Comparison of ENCODE assay signal across 17 cellular contexts in the genomic region with DNA sequence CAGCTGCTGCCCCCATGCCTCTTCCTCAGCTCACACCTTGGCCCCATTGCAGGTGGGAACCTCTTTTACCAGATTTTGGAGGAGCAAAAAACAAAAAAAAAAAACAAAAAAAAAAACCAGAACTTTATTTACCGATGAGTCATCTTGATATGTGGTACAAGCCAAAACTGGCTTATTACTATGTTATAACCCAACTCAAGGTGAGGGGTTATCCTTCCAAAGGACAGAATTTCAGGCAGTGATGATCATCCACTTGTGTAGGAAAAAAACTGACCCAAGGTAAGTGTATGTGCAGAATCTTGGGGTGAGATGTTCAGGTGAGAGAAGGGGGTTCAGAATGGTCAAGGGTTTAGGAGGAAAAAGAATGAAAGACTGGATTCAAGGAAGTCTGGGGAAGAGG.
A peak's percentile ranks its signal among the peaks of the same experiment; 100 is the strongest.
DNase-seq lines count a peak whose midpoint lies in the region; ATAC-seq, FAIRE-seq and TF ChIP-seq lines count a peak whose summit lies in the region.
"Had no signal": no experiment of that assay in that cellular context is flagged by ENCODE, and none has a peak within 500 bp of the region (broad histone marks: within the 10 kb centered on the region; RNA-seq: fewer than 3 reads in every experiment).

No MANE protein-coding gene starts in this region.

- dilution Hi-C loops in IMR-90 (cut with HindIII; ENCODE audit: low sequenced_read_pairs, unreplicated experiment) (no loop called here), keratinocyte (cut with MboI; ENCODE audit: extremely low pct_ligation_motif_present, low sequenced_read_pairs) (no loop called here)

- H3K9me1 ChIP-seq in IMR-90 (ENCODE audit: insufficient read depth, low read length) (peaks cover 13% of the 10 kb centered on the region; the same call in 1 of the 2 replicates), keratinocyte (ENCODE audit: control insufficient read depth, extremely low read depth, insufficient read depth, low read length) (no peaks in the 10 kb centered on the region)

- H3F3A ChIP-seq in MM.1S (ENCODE audit: insufficient read depth, low read length) = no peaks in the 10 kb centered on the region

- H2BK15ac ChIP-seq in IMR-90 (ENCODE audit: low read depth, low read length) = peak overlapping the region; percentile 75

- no peaks in the 10 kb centered on the region for H3K9me2 ChIP-seq in MM.1S (replicated peaks; ENCODE audit: insufficient read depth, low read length)

- TF ChIP-seq CTCF in IMR-90 (conservative IDR thresholded peaks at IDR 0.05; ENCODE audit: low read depth, low read length) = no peak
- TF ChIP-seq CTCF in bronchial epithelial cell (IDR thresholded peaks at IDR 0.05; ENCODE audit: insufficient read depth, low read length, severe bottlenecking) = no peak
- no peak for TF ChIP-seq CTCF in keratinocyte (optimal IDR thresholded peaks at IDR 0.05 in 1 of 3, IDR thresholded peaks at IDR 0.05 in 1 of 3, conservative IDR thresholded peaks at IDR 0.05 in 1 of 3; ENCODE audit: extremely low read depth in 1 of 3, insufficient read depth in 2 of 3, low read length in 3 of 3)
- no peak for TF ChIP-seq CTCF in MM.1S (IDR thresholded peaks at IDR 0.05; ENCODE audit: low read length)
- TF ChIP-seq CTCF in heart left ventricle (IDR thresholded peaks at IDR 0.05) = no peak

- peak overlapping the region; percentile 64; the same call in 1 of the 2 replicates for H3K4ac ChIP-seq in IMR-90 (ENCODE audit: low read depth, low read length)

- peak overlapping the region in 1 of 2 experiments; percentile 31; a peak in 2 of 4 replicates for H4K8ac ChIP-seq in IMR-90 (ENCODE audit: low read depth in 2 of 2, low read length in 2 of 2)

- CTCF ChIA-PET in IMR-90 (lab: Yijun Ruan, JAX) = no interaction called here

- 0 out of 4 replicates have a peak, but pooled peaks cover 0 to 4% of the 10 kb centered on the region in 2 experiments for H3K79me1 ChIP-seq in IMR-90 (ENCODE audit: low read depth in 1 of 2, low read length in 2 of 2)

- no peak overlapping the region for H2BK5ac ChIP-seq in IMR-90 (ENCODE audit: low read depth, low read length, poor library complexity, severe bottlenecking)

- H4K20me1 ChIP-seq in IMR-90 (ENCODE audit: insufficient read depth, low read length) = no peaks in the 10 kb centered on the region
- H4K20me1 ChIP-seq in keratinocyte (ENCODE audit: control insufficient read depth, extremely low read depth, insufficient read depth, low read length) = no peaks in the 10 kb centered on the region
- H4K20me1 ChIP-seq in MM.1S (ENCODE audit: insufficient read depth, low read length) = no peaks in the 10 kb centered on the region
- H4K20me1 ChIP-seq: BLaER1 treated with 17β-estradiol and CSF1 and Interleukin-3, amounts not matched to agents 10 nM and 100 nM had no signal

- H3K4me1 ChIP-seq in IMR-90 (ENCODE audit: control insufficient read depth, insufficient read depth, low read length) (peaks cover 25% of the 10 kb centered on the region), keratinocyte (ENCODE audit: control insufficient read depth, extremely low read depth, insufficient read depth, low read length) (peaks cover 83% of the 10 kb centered on the region), MM.1S (ENCODE audit: low read length) (no peaks in the 10 kb centered on the region), heart left ventricle (peaks cover 0 to 6% (median 0%) of the 10 kb centered on the region in 12 donors)
- H3K4me1 ChIP-seq: HAP-1 had no signal

- H2AK9ac ChIP-seq in IMR-90 (replicated peaks; ENCODE audit: low read depth, low read length, poor library complexity) = no peak overlapping the region

- H2BK20ac ChIP-seq in IMR-90 (ENCODE audit: low read depth, low read length) = peak overlapping the region; percentile 67; the same call in 1 of the 2 replicates

- peak overlapping the region; percentile 68 for H2AK5ac ChIP-seq in IMR-90 (ENCODE audit: low read depth, low read length)

- intact Hi-C loops in IMR-90 (cut with micrococcal nuclease) (loop anchor here (5.0 kb wide), 1 partner anchor 139 kb away; no protein-coding TSS in a partner anchor), heart left ventricle (cut with DNase I) (no loop called here)

- no peak overlapping the region for H3K9ac ChIP-seq in IMR-90 (ENCODE audit: low read depth, low read length)
- peak overlapping the region; percentile 60 for H3K9ac ChIP-seq in keratinocyte (ENCODE audit: control insufficient read depth, extremely low read depth, insufficient read depth, low read length)
- H3K9ac ChIP-seq in MM.1S (ENCODE audit: low read length) = no peak overlapping the region
- H3K9ac ChIP-seq: BLaER1 treated with 17β-estradiol and CSF1 and Interleukin-3, amounts not matched to agents 10 nM and 100 nM had no signal

- peak overlapping the region; percentile 34; the same call in 1 of the 2 replicates for H2BK120ac ChIP-seq in IMR-90 (ENCODE audit: low read depth, low read length)

- POLR2A ChIA-PET in IMR-90 (lab: Charles Lee; ENCODE audit: unreplicated experiment) = interaction anchor here (0.6 kb wide), 1 partner anchor 1155 kb away, joined by 4 read pairs; no protein-coding TSS in a partner anchor

- no peak overlapping the region for H3K56ac ChIP-seq in IMR-90 (ENCODE audit: extremely low read depth, insufficient read depth, low read length)

- peak overlapping the region; percentile 66 for H3K14ac ChIP-seq in IMR-90 (replicated peaks; ENCODE audit: low read depth, low read length)

- peak overlapping the region; percentile 20; the same call in 1 of the 2 replicates for H3K18ac ChIP-seq in IMR-90 (ENCODE audit: low read depth, low read length)

- H3K36me3 ChIP-seq in IMR-90 (ENCODE audit: control insufficient read depth, insufficient read depth, low read length) (no peaks in the 10 kb centered on the region), bronchial epithelial cell (ENCODE audit: control insufficient read depth, insufficient read depth, low read length) (no peaks in the 10 kb centered on the region), keratinocyte (ENCODE audit: control insufficient read depth in 2 of 2, extremely low read depth in 1 of 2, insufficient read depth in 2 of 2, low read length in 2 of 2) (peaks cover 0 to 4% of the 10 kb centered on the region in 2 experiments), MM.1S (replicated peaks; ENCODE audit: insufficient read depth, low read length) (no peaks in the 10 kb centered on the region), heart left ventricle (no peaks in the 10 kb centered on the region)
- H3K36me3 ChIP-seq: BLaER1 treated with 17β-estradiol and CSF1 and Interleukin-3, amounts not matched to agents 10 nM and 100 nM; HAP-1 had no signal

- peaks cover 9% of the 10 kb centered on the region for H3K79me2 ChIP-seq in keratinocyte (ENCODE audit: control insufficient read depth, insufficient read depth, low read length)
- no peaks in the 10 kb centered on the region for H3K79me2 ChIP-seq in MM.1S (ENCODE audit: low read length)

- BruUV-seq in IMR-90 (replicated peaks; lab: Mats Ljungman, UMichigan) = no TSS peak

- TF ChIP-seq RAD21 in IMR-90 (IDR thresholded peaks at IDR 0.05; ENCODE audit: low read length) = no peak

- no peak overlapping the region for H4K5ac ChIP-seq in IMR-90 (ENCODE audit: low read depth, low read length)

- no peaks in the 10 kb centered on the region for H3K9me3 ChIP-seq in IMR-90 (ENCODE audit: control insufficient read depth, insufficient read depth, low read length)
- no peaks in the 10 kb centered on the region for H3K9me3 ChIP-seq in keratinocyte (ENCODE audit: control insufficient read depth, low read depth, low read length)
- H3K9me3 ChIP-seq in MM.1S (replicated peaks; ENCODE audit: insufficient read depth, low read length) = no peaks in the 10 kb centered on the region
- H3K9me3 ChIP-seq in heart left ventricle = no peaks in the 10 kb centered on the region
- H3K9me3 ChIP-seq: BLaER1 treated with 17β-estradiol and CSF1 and Interleukin-3, amounts not matched to agents 10 nM and 100 nM; HAP-1 had no signal

- in situ Hi-C loops in IMR-90 (cut with MboI; ENCODE audit: low sequenced_read_pairs) = no loop called here

- DNase-seq in DMS53 (lab: John Stamatoyannopoulos, UW) = peak; percentile 56
- no peak for DNase-seq in DMS53 treated with DMSO at 0.1 percent for 48 hours (lab: John Stamatoyannopoulos, UW; ENCODE audit: unreplicated experiment)
- DNase-seq in IMR-90 = peak; percentile 29
- peak; percentile 77 for DNase-seq in bronchial epithelial cell (ENCODE audit: low read depth)
- DNase-seq in keratinocyte (ENCODE audit: low read depth, low spot score) = no peak
- DNase-seq in MM.1S = no peak
- DNase-seq in heart left ventricle = no peak
- DNase-seq: CD4-positive, CD25-positive, alpha-beta regulatory T cell; DMS79 treated with DMSO at 0.1 percent for 48 hours; EL; GDM1; GOT3 had no signal

- no peak overlapping the region for H3K27ac ChIP-seq in IMR-90 (ENCODE audit: insufficient read depth, low read length)
- peak overlapping the region; percentile 87 for H3K27ac ChIP-seq in keratinocyte (ENCODE audit: control insufficient read depth, insufficient read depth, low read length)
- no peak overlapping the region for H3K27ac ChIP-seq in MM.1S (ENCODE audit: low read length)
- H3K27ac ChIP-seq in heart left ventricle = no peak overlapping the region
- H3K27ac ChIP-seq: 22Rv1; BLaER1 treated with 17β-estradiol and CSF1 and Interleukin-3, amounts not matched to agents 10 nM and 100 nM had no signal

- H3K23ac ChIP-seq in IMR-90 (ENCODE audit: low read depth, low read length) = peak overlapping the region; percentile 29; the same call in 1 of the 2 replicates

- FAIRE-seq in bronchial epithelial cell (lab: Jason Lieb, UNC) (no peak), keratinocyte (lab: Jason Lieb, UNC) (peak; percentile 79)
- FAIRE-seq: GM12892 had no signal

- peak overlapping the region; percentile 57; the same call in 1 of the 2 replicates for H4K91ac ChIP-seq in IMR-90 (ENCODE audit: insufficient read depth, low read depth, low read length)

- H2AFZ ChIP-seq in IMR-90 (replicated peaks; ENCODE audit: low read length, poor library complexity) = no peak overlapping the region
- H2AFZ ChIP-seq in keratinocyte (ENCODE audit: control insufficient read depth, low read length) = no peak overlapping the region
- H2AFZ ChIP-seq in MM.1S (ENCODE audit: low read length) = no peak overlapping the region

- H3K4me2 ChIP-seq in IMR-90 (ENCODE audit: low read depth, low read length) = no peak overlapping the region
- H3K4me2 ChIP-seq in keratinocyte (ENCODE audit: control insufficient read depth, extremely low read depth, insufficient read depth, low read depth, low read length) = peak overlapping the region; percentile 78
- H3K4me2 ChIP-seq in MM.1S (ENCODE audit: low read depth, low read length) = no peak overlapping the region
- H3K4me2 ChIP-seq: BLaER1 treated with 17β-estradiol and CSF1 and Interleukin-3, amounts not matched to agents 10 nM and 100 nM had no signal

- no CpG with 5 or more reads among the region's 1 CpG for WGBS in IMR-90 (ENCODE audit: extremely low coverage in 2 of 2, insufficient read length in 1 of 2), 2 experiments
- WGBS in heart left ventricle, 4 donors = 77 to 95% (median 93%) methylated on average over 1 of the region's 1 CpG

- H3K4me3 ChIP-seq in IMR-90 (ENCODE audit: insufficient read depth, low read depth, low read length) (no peak overlapping the region), bronchial epithelial cell (ENCODE audit: low read depth, low read length) (no peak overlapping the region), keratinocyte (ENCODE audit: control insufficient read depth in 2 of 3, extremely low read depth in 1 of 3, insufficient read depth in 2 of 3, low read depth in 1 of 3, low read length in 3 of 3) (peak overlapping the region; percentile 27 to 52 (median 44)), MM.1S (ENCODE audit: low read length) (no peak overlapping the region), heart left ventricle (no peak overlapping the region)
- H3K4me3 ChIP-seq: BLaER1 treated with 17β-estradiol and CSF1 and Interleukin-3, amounts not matched to agents 10 nM and 100 nM; HAP-1 had no signal

- no peak for ATAC-seq in IMR-90 (ENCODE audit: low read depth)
- no peak for ATAC-seq in HG02588 (IDR thresholded peaks at IDR 0.05; ENCODE audit: unreplicated experiment)
- ATAC-seq in heart left ventricle = no peak

- H3K27me3 ChIP-seq in IMR-90 (ENCODE audit: control insufficient read depth, insufficient read depth, low read length) (no peaks in the 10 kb centered on the region), bronchial epithelial cell (ENCODE audit: control insufficient read depth, insufficient read depth, low read length) (no peaks in the 10 kb centered on the region), keratinocyte (ENCODE audit: control insufficient read depth, extremely low read depth, insufficient read depth, low read length) (no peaks in the 10 kb centered on the region), MM.1S (replicated peaks; ENCODE audit: insufficient read depth, low read length) (no peaks in the 10 kb centered on the region), heart left ventricle (no peaks in the 10 kb centered on the region)
- H3K27me3 ChIP-seq: BLaER1 treated with 17β-estradiol and CSF1 and Interleukin-3, amounts not matched to agents 10 nM and 100 nM had no signal

- TF ChIP-seq POLR2A in IMR-90 (IDR thresholded peaks at IDR 0.05; ENCODE audit: low read depth, low read length) (no peak), heart left ventricle (IDR thresholded peaks at IDR 0.05) (no peak)

Comparison
In these comparisons a context has a peak if more than half of its experiments do, and no peak if none do; other contexts are left out.
1. DNase-seq: peak in DMS53 (single experiment), IMR-90 (single experiment) and bronchial epithelial cell (single experiment); none in DMS53 treated with DMSO at 0.1 percent for 48 hours (single experiment), keratinocyte (single experiment), MM.1S (single experiment) and heart left ventricle (0 of 5).
2. H3K4me3 ChIP-seq: peak in keratinocyte (3 of 3); none in IMR-90 (single experiment), bronchial epithelial cell (single experiment), MM.1S (single experiment) and heart left ventricle (0 of 12).